Comparison of ENCODE assay signal across 23 cellular contexts in the genomic region with DNA sequence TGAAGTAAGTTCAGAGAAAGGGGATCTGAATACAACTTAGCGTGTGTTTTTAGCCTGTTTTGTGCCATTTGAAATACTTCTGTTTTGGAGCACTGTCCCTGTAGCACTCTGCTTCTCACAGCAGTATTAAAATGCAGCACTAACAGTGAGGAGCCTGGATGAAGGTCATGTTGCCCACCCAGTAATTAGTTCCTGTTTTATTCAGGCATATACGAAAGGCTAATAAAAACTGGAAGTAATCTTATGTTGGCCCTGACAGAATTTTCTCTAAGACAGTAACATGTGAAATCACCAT.
DNase-seq lines count a peak whose midpoint lies in the region; ATAC-seq, FAIRE-seq and TF ChIP-seq lines count a peak whose summit lies in the region.
"Had no signal": no experiment of that assay in that cellular context is flagged by ENCODE, and none has a peak within 500 bp of the region (broad histone marks: within the 10 kb centered on the region; RNA-seq: fewer than 3 reads in every experiment).

No MANE protein-coding gene starts in this region.

- H3K56ac ChIP-seq in IMR-90 (ENCODE audit: extremely low read depth, insufficient read depth, low read length): peak overlapping the region; percentile 13

- peak overlapping the region; percentile 69 for H2AK5ac ChIP-seq in IMR-90 (ENCODE audit: low read depth, low read length)

- no peak for TF ChIP-seq POLR2A in IMR-90 (IDR thresholded peaks at IDR 0.05; ENCODE audit: low read depth, low read length)

- H4K8ac ChIP-seq in IMR-90 (ENCODE audit: low read depth in 2 of 2, low read length in 2 of 2): peak overlapping the region; percentile 63 to 84; a peak in 3 of 4 replicates

- peak overlapping the region; percentile 91 for H2BK15ac ChIP-seq in IMR-90 (ENCODE audit: low read depth, low read length)

- no peak for DNase-seq in A673 (ENCODE audit: low spot score)
- DNase-seq in IMR-90: no peak
- DNase-seq in chondrocyte (ENCODE audit: low spot score): no peak
- DNase-seq in psoas muscle: no peak
- no peak for DNase-seq in kidney glomerular epithelial cell (lab: John Stamatoyannopoulos, UW)
- no peak for DNase-seq in RCC 7860 (ENCODE audit: low spot score)
- no peak for DNase-seq in inferior parietal cortex (ENCODE audit: extremely low spot score)
- DNase-seq: activated CD8-positive, alpha-beta memory T cell treated with anti-CD3 and anti-CD28 coated beads for 24 hours; activated naive CD4-positive, alpha-beta T cell treated with anti-CD3 and anti-CD28 coated beads for 36 hours; activated T-cell treated with anti-CD3 and anti-CD28 coated beads, Interleukin-2, amount 50 U/mL, for 4 hours; anterior cingulate cortex; CD4-positive, CD25-positive, alpha-beta regulatory T cell; effector memory CD8-positive, alpha-beta T cell; head of caudate nucleus; NCI-H2029; NCI-H774; PC-9; T-helper 9 cell had no signal

- H3K4me3 ChIP-seq in A673 (ENCODE audit: low read depth, low read length, poor library complexity, severe bottlenecking): no peak overlapping the region
- no peak overlapping the region for H3K4me3 ChIP-seq in IMR-90 (ENCODE audit: insufficient read depth, low read depth, low read length)
- H3K4me3 ChIP-seq in psoas muscle: no peak overlapping the region
- H3K4me3 ChIP-seq: PC-9 had no signal

- H3K4me1 ChIP-seq in A673 (ENCODE audit: insufficient read depth, low read length, poor library complexity, severe bottlenecking) (peaks cover 20% of the 10 kb centered on the region), IMR-90 (ENCODE audit: control insufficient read depth, insufficient read depth, low read length) (peaks cover 16% of the 10 kb centered on the region), psoas muscle (peaks cover 56% of the 10 kb centered on the region)

- no peaks in the 10 kb centered on the region for H3K27me3 ChIP-seq in A673 (replicated peaks; ENCODE audit: insufficient read depth, low read depth, low read length, poor library complexity)
- H3K27me3 ChIP-seq in IMR-90 (ENCODE audit: control insufficient read depth, insufficient read depth, low read length): no peaks in the 10 kb centered on the region
- no peaks in the 10 kb centered on the region for H3K27me3 ChIP-seq in psoas muscle (ENCODE audit: insufficient read depth in 3 of 3, low read length in 2 of 3)

- H3K4me1 Mint-ChIP-seq in chondrocyte (ENCODE audit: low read depth): peaks cover 34% of the 10 kb centered on the region
- H3K4me1 Mint-ChIP-seq: CD4-positive, CD25-positive, alpha-beta regulatory T cell had no signal

- TF ChIP-seq CTCF in A673 (conservative IDR thresholded peaks at IDR 0.05; ENCODE audit: low read depth, low read length) (no peak), IMR-90 (conservative IDR thresholded peaks at IDR 0.05; ENCODE audit: low read depth, low read length) (no peak), chondrocyte (IDR thresholded peaks at IDR 0.05) (no peak), psoas muscle (IDR thresholded peaks at IDR 0.05) (no peak)

- no peak for TF ChIP-seq RAD21 in IMR-90 (IDR thresholded peaks at IDR 0.05; ENCODE audit: low read length)

- H3K4me3 Mint-ChIP-seq in chondrocyte (ENCODE audit: unreplicated experiment): no peak overlapping the region
- H3K4me3 Mint-ChIP-seq: activated naive CD4-positive, alpha-beta T cell treated with anti-CD3 and anti-CD28 coated beads for 36 hours; activated T-cell treated with anti-CD3 and anti-CD28 coated beads, Interleukin-2, amount 50 U/mL, for 4 hours; CD4-positive, CD25-positive, alpha-beta regulatory T cell; effector memory CD8-positive, alpha-beta T cell; IgD-negative memory B cell had no signal

- H2AFZ ChIP-seq in IMR-90 (replicated peaks; ENCODE audit: low read length, poor library complexity): no peak overlapping the region
- H2AFZ ChIP-seq: PC-9 had no signal

- H3K23ac ChIP-seq in IMR-90 (ENCODE audit: low read depth, low read length): peak overlapping the region; percentile 81; the same call in 1 of the 2 replicates

- dilution Hi-C loops in IMR-90 (cut with HindIII; ENCODE audit: low sequenced_read_pairs, unreplicated experiment): no loop called here

- peak overlapping the region; percentile 30; the same call in 1 of the 2 replicates for H3K4me2 ChIP-seq in IMR-90 (ENCODE audit: low read depth, low read length)
- H3K4me2 ChIP-seq: PC-9 had no signal

- peak overlapping the region; percentile 93 for H2BK120ac ChIP-seq in IMR-90 (ENCODE audit: low read depth, low read length)

- H3K9me3 Mint-ChIP-seq in chondrocyte (ENCODE audit: low read depth): peaks cover 8% of the 10 kb centered on the region

- in situ Hi-C loops in IMR-90 (cut with MboI; ENCODE audit: low sequenced_read_pairs): no loop called here

- H3K9ac ChIP-seq in IMR-90 (ENCODE audit: low read depth, low read length): 0 out of 2 replicates have a peak overlapping the region, but pooled peaks have one; percentile 38

- no peak overlapping the region for H2AK9ac ChIP-seq in IMR-90 (replicated peaks; ENCODE audit: low read depth, low read length, poor library complexity)

- 86% methylated on average over 1 of the region's 2 CpGs; no CpG with 5 or more reads in 1 of the 2 experiments for WGBS in IMR-90 (ENCODE audit: extremely low coverage in 2 of 2, insufficient read length in 1 of 2), 2 experiments
- WGBS in psoas muscle, 3 donors: 71 to 79% (median 73%) methylated on average over 2 of the region's 2 CpGs

- H4K5ac ChIP-seq in IMR-90 (ENCODE audit: low read depth, low read length): peak overlapping the region; percentile 65

- FAIRE-seq in RCC 7860 (lab: Jason Lieb, UNC): no peak

- CTCF ChIA-PET in A673 (lab: Charles Lee): no interaction called here
- CTCF ChIA-PET in IMR-90 (lab: Yijun Ruan, JAX): interaction anchor here (1.0 kb wide), 1 partner anchor 24 kb away, joined by 3 read pairs; no protein-coding TSS in a partner anchor

- H3K27ac ChIP-seq in A673 (ENCODE audit: low read depth, low read length, poor library complexity, severe bottlenecking) (peak overlapping the region; percentile 61), IMR-90 (ENCODE audit: insufficient read depth, low read length) (peak overlapping the region; percentile 66), psoas muscle (peak overlapping the region; percentile 65)
- H3K27ac ChIP-seq: HL-60, PC-9 had no signal

- ATAC-seq in IMR-90 (ENCODE audit: low read depth) (peak; percentile 16), psoas muscle (no peak), HG02610 (IDR thresholded peaks at IDR 0.05; ENCODE audit: unreplicated experiment) (no peak)
- ATAC-seq: activated CD4-positive, CD25-positive, alpha-beta regulatory T cell treated with anti-CD3 and anti-CD28 coated beads, Interleukin-2, amount 50 U/mL, for 24 hours; activated T-cell treated with anti-CD3 and anti-CD28 coated beads, Interleukin-2, amount 50 U/mL, for 4 hours; effector memory CD8-positive, alpha-beta T cell; left lobe of liver had no signal

- peak overlapping the region; percentile 77 for H4K91ac ChIP-seq in IMR-90 (ENCODE audit: insufficient read depth, low read depth, low read length)

- H3K27me3 Mint-ChIP-seq in chondrocyte (ENCODE audit: low read depth): no peaks in the 10 kb centered on the region
- H3K27me3 Mint-ChIP-seq: CD4-positive, CD25-positive, alpha-beta regulatory T cell; effector memory CD8-positive, alpha-beta T cell; IgD-negative memory B cell had no signal

- H4K20me1 ChIP-seq in IMR-90 (ENCODE audit: insufficient read depth, low read length): peaks cover 9% of the 10 kb centered on the region; the same call in 1 of the 2 replicates

- POLR2A ChIA-PET in A673 (lab: Charles Lee; ENCODE audit: low non-redundant PET): no interaction called here
- POLR2A ChIA-PET in IMR-90 (lab: Charles Lee; ENCODE audit: unreplicated experiment): no interaction called here

- peaks cover 18% of the 10 kb centered on the region for H3K9me1 ChIP-seq in IMR-90 (ENCODE audit: insufficient read depth, low read length)

- intact Hi-C loops in A673 (cut with micrococcal nuclease; ENCODE audit: unreplicated experiment): loop anchor here (10.0 kb wide), 1 partner anchor 194 kb away; no protein-coding TSS in a partner anchor
- intact Hi-C loops in IMR-90 (cut with micrococcal nuclease): no loop called here
- intact Hi-C loops in psoas muscle (cut with DNase I): no loop called here

- peaks cover 34% of the 10 kb centered on the region for H3K36me3 Mint-ChIP-seq in chondrocyte (ENCODE audit: low read depth)
- H3K36me3 Mint-ChIP-seq: CD4-positive, CD25-positive, alpha-beta regulatory T cell; IgD-negative memory B cell had no signal

- peak overlapping the region; percentile 90; the same call in 1 of the 2 replicates for H2BK20ac ChIP-seq in IMR-90 (ENCODE audit: low read depth, low read length)

- H2BK5ac ChIP-seq in IMR-90 (ENCODE audit: low read depth, low read length, poor library complexity, severe bottlenecking): peak overlapping the region; percentile 81

- H3K18ac ChIP-seq in IMR-90 (ENCODE audit: low read depth, low read length): peak overlapping the region; percentile 95

- BruUV-seq in A673 (replicated peaks; lab: Mats Ljungman, UMichigan): no TSS peak
- BruUV-seq in IMR-90 (replicated peaks; lab: Mats Ljungman, UMichigan): TSS peak; percentile 50

- H3K36me3 ChIP-seq in A673 (ENCODE audit: insufficient read depth, low read length, poor library complexity, severe bottlenecking) (peaks cover 16% of the 10 kb centered on the region), IMR-90 (ENCODE audit: control insufficient read depth, insufficient read depth, low read length) (peaks cover 45% of the 10 kb centered on the region), psoas muscle (ENCODE audit: insufficient read depth in 1 of 2, low read depth in 1 of 2) (peaks cover 0 to 62% of the 10 kb centered on the region in 2 donors)

- H3K14ac ChIP-seq in IMR-90 (replicated peaks; ENCODE audit: low read depth, low read length): peak overlapping the region; percentile 74

- H3K9me3 ChIP-seq in A673 (ENCODE audit: low read depth, low read length, poor library complexity, severe bottlenecking) (peaks cover 8% of the 10 kb centered on the region), IMR-90 (ENCODE audit: control insufficient read depth, insufficient read depth, low read length) (peaks cover 11% of the 10 kb centered on the region), psoas muscle (peaks cover 9% of the 10 kb centered on the region)

- peak overlapping the region; percentile 83 for H3K4ac ChIP-seq in IMR-90 (ENCODE audit: low read depth, low read length)

- peaks cover 50 to 66% of the 10 kb centered on the region in 2 experiments for H3K79me1 ChIP-seq in IMR-90 (ENCODE audit: low read depth in 1 of 2, low read length in 2 of 2)

- peak overlapping the region; percentile 86 for H3K27ac Mint-ChIP-seq in chondrocyte (ENCODE audit: unreplicated experiment)
- H3K27ac Mint-ChIP-seq: activated naive CD4-positive, alpha-beta T cell treated with anti-CD3 and anti-CD28 coated beads for 36 hours; CD4-positive, CD25-positive, alpha-beta regulatory T cell; effector memory CD8-positive, alpha-beta T cell; IgD-negative memory B cell had no signal

TF ChIP-seq in IMR-90, 13 proteins besides CTCF, POLR2A, EP300 and RAD21 (continues in another document):
- TF ChIP-seq NFE2L2 (IDR thresholded peaks at IDR 0.05; ENCODE audit: low read depth, low read length) (no peak), RFX5 (IDR thresholded peaks at IDR 0.05; ENCODE audit: low read depth, low read length) (no peak), CHD1 (IDR thresholded peaks at IDR 0.05; ENCODE audit: low read depth, low read length) (no peak), FOS (IDR thresholded peaks at IDR 0.05; ENCODE audit: low read depth, low read length) (no peak)
